ENCODE assay signal across 10 cellular contexts in genomic region chr7:120402368-120402767, GRCh38.
DNase-seq lines count a peak whose midpoint lies in the region; ATAC-seq and TF ChIP-seq lines count a peak whose summit lies in the region.
"Had no signal": no experiment of that assay in that cellular context is flagged by ENCODE, and none has a peak within 500 bp of the region (broad histone marks: within the 10 kb centered on the region; RNA-seq: fewer than 3 reads in every experiment).

No MANE protein-coding gene starts in this region.

- ATAC-seq in HG03060 (IDR thresholded peaks at IDR 0.05; ENCODE audit: low read depth, unreplicated experiment) = peak; percentile 41
- ATAC-seq: left colon had no signal

- H3K27ac Mint-ChIP-seq in activated T-cell treated with anti-CD3 and anti-CD28 coated beads, Interleukin-2, amount 50 U/mL, for 24 hours = peak overlapping the region; percentile 59

- 0% methylated on average over 2 of the region's 2 CpGs for WGBS in mammary epithelial cell (ENCODE audit: low coverage, missing lambda C conversion rate)

- CTCF ChIA-PET in mammary epithelial cell (lab: Charles Lee; ENCODE audit: low non-redundant PET) = no interaction called here

- no peaks in the 10 kb centered on the region for H3K27me3 Mint-ChIP-seq in activated T-cell treated with anti-CD3 and anti-CD28 coated beads, Interleukin-2, amount 50 U/mL, for 24 hours

- H3K9ac ChIP-seq in mammary epithelial cell (ENCODE audit: insufficient read depth, low read length) = peak overlapping the region; percentile 32

- no peaks in the 10 kb centered on the region for H3K36me3 ChIP-seq in mammary epithelial cell (ENCODE audit: insufficient read depth, low read length)

- no peak for TF ChIP-seq CTCF in mammary epithelial cell (conservative IDR thresholded peaks at IDR 0.05 in 1 of 2, IDR thresholded peaks at IDR 0.05 in 1 of 2; ENCODE audit: extremely low read depth in 1 of 2, insufficient read depth in 1 of 2, low read depth in 1 of 2, low read length in 2 of 2)

- dilution Hi-C loops in mammary epithelial cell (cut with HindIII; ENCODE audit: low sequenced_read_pairs) = no loop called here

- H3K4me1 ChIP-seq in mammary epithelial cell (ENCODE audit: insufficient read depth, low read length) = peaks cover 11% of the 10 kb centered on the region

- no peaks in the 10 kb centered on the region for H3K9me3 Mint-ChIP-seq in activated T-cell treated with anti-CD3 and anti-CD28 coated beads, Interleukin-2, amount 50 U/mL, for 24 hours

- DNase-seq in activated T-cell treated with anti-CD3 and anti-CD28 coated beads, Interleukin-2, amount 50 U/mL, for 24 hours = no peak
- DNase-seq in activated T-cell treated with anti-CD3 and anti-CD28 coated beads, Interleukin-2, amount 50 U/mL, for 1 hour = no peak
- DNase-seq in mammary epithelial cell = peak; percentile 74
- no peak for DNase-seq in activated effector memory CD4-positive, alpha-beta T cell treated with Interleukin-2 at 50 U/mL for 16 hours
- DNase-seq in AG20443 (ENCODE audit: low spot score) = no peak
- DNase-seq in NCI-H2227 treated with DMSO at 0.1 percent for 48 hours (lab: John Stamatoyannopoulos, UW) = no peak
- no peak for DNase-seq in occipital lobe (lab: John Stamatoyannopoulos, UW)
- DNase-seq: left colon, NCI-H187 treated with DMSO at 0.1 percent for 48 hours had no signal

- H3K79me2 ChIP-seq in mammary epithelial cell (ENCODE audit: insufficient read depth, low read length) = no peaks in the 10 kb centered on the region

- H2AFZ ChIP-seq in mammary epithelial cell (ENCODE audit: low read depth, low read length) = no peak overlapping the region

- no peaks in the 10 kb centered on the region for H3K9me3 ChIP-seq in mammary epithelial cell (replicated peaks; ENCODE audit: insufficient read depth, low read length)

- H3K27ac ChIP-seq in mammary epithelial cell (ENCODE audit: insufficient read depth, low read depth, low read length) = peak overlapping the region; percentile 4

- intact Hi-C loops in mammary epithelial cell (cut with micrococcal nuclease) = loop anchor here (5.0 kb wide), 1 partner anchor 550 kb away; the partner anchor contains the start of gene ING3

- no TSS peak for BruUV-seq in mammary epithelial cell (replicated peaks; lab: Mats Ljungman, UMichigan)

- H3K4me2 ChIP-seq in mammary epithelial cell (ENCODE audit: insufficient read depth, low read depth, low read length) = peak overlapping the region; percentile 54

- H3K4me3 ChIP-seq in mammary epithelial cell (replicated peaks in 1 of 3; ENCODE audit: insufficient read depth in 1 of 3, low read depth in 2 of 3, low read length in 3 of 3) = peak overlapping the region in 1 of 3 experiments; percentile 37

- in situ Hi-C loops in mammary epithelial cell (cut with MboI; ENCODE audit: low sequenced_read_pairs in 2 of 2) = no loop called here

- H4K20me1 ChIP-seq in mammary epithelial cell (ENCODE audit: insufficient read depth, low read length) = no peaks in the 10 kb centered on the region

- no peaks in the 10 kb centered on the region for H3K27me3 ChIP-seq in mammary epithelial cell (ENCODE audit: insufficient read depth, low read length)

- peak overlapping the region; percentile 27 for H3K4me3 Mint-ChIP-seq in activated T-cell treated with anti-CD3 and anti-CD28 coated beads, Interleukin-2, amount 50 U/mL, for 24 hours

- H3K36me3 Mint-ChIP-seq in activated T-cell treated with anti-CD3 and anti-CD28 coated beads, Interleukin-2, amount 50 U/mL, for 24 hours (ENCODE audit: low read depth) = no peaks in the 10 kb centered on the region

- peaks cover 8% of the 10 kb centered on the region for H3K4me1 Mint-ChIP-seq in activated T-cell treated with anti-CD3 and anti-CD28 coated beads, Interleukin-2, amount 50 U/mL, for 24 hours (ENCODE audit: low read depth)
